Comparison of ENCODE assay signal across 16 cellular contexts in genomic region chr3:112745567-112746248, GRCh38.
DNase-seq lines count a peak whose midpoint lies in the region; ATAC-seq, FAIRE-seq and TF ChIP-seq lines count a peak whose summit lies in the region.
"Had no signal": no experiment of that assay in that cellular context is flagged by ENCODE, and none has a peak within 500 bp of the region (broad histone marks: within the 10 kb centered on the region; RNA-seq: fewer than 3 reads in every experiment).

No MANE protein-coding gene starts in this region.

- H3K18ac ChIP-seq in IMR-90 (ENCODE audit: low read depth, low read length) = peak overlapping the region; percentile 72; the same call in 1 of the 2 replicates
- H3K18ac ChIP-seq in trophoblast cell (ENCODE audit: low read length) = no peak overlapping the region

- H3K4me1 ChIP-seq in GM23248 (ENCODE audit: insufficient read depth) = peaks cover 27% of the 10 kb centered on the region
- peaks cover 2% of the 10 kb centered on the region; the same call in 1 of the 2 replicates for H3K4me1 ChIP-seq in IMR-90 (ENCODE audit: control insufficient read depth, insufficient read depth, low read length)
- no peaks in the 10 kb centered on the region for H3K4me1 ChIP-seq in trophoblast cell (ENCODE audit: control insufficient read depth in 1 of 2, insufficient read depth in 2 of 2, low read length in 2 of 2)

- H3K14ac ChIP-seq in IMR-90 (replicated peaks; ENCODE audit: low read depth, low read length) = 0 out of 2 replicates have a peak overlapping the region, but pooled peaks have one; percentile 5
- H3K14ac ChIP-seq in trophoblast cell (ENCODE audit: low read length) = no peak overlapping the region

- H3K4me3 Mint-ChIP-seq in Calu3 (ENCODE audit: low read depth, unreplicated experiment) = no peak overlapping the region
- H3K4me3 Mint-ChIP-seq: B cell; CD4-positive, alpha-beta T cell had no signal

- H3K27me3 ChIP-seq in GM23248 (replicated peaks; ENCODE audit: insufficient read depth) = no peaks in the 10 kb centered on the region
- no peaks in the 10 kb centered on the region for H3K27me3 ChIP-seq in IMR-90 (ENCODE audit: control insufficient read depth, insufficient read depth, low read length)
- H3K27me3 ChIP-seq in trophoblast cell (ENCODE audit: insufficient read depth, low read length) = no peaks in the 10 kb centered on the region

- H2AFZ ChIP-seq in GM23248 (peak overlapping the region; percentile 41; the same call in 1 of the 2 replicates), IMR-90 (replicated peaks; ENCODE audit: low read length, poor library complexity) (no peak overlapping the region), trophoblast cell (ENCODE audit: insufficient read depth, low read length, poor library complexity) (no peak overlapping the region)

- no peaks in the 10 kb centered on the region for H3K9me3 ChIP-seq in GM23248 (ENCODE audit: low read depth)
- H3K9me3 ChIP-seq in IMR-90 (ENCODE audit: control insufficient read depth, insufficient read depth, low read length) = no peaks in the 10 kb centered on the region
- H3K9me3 ChIP-seq in trophoblast cell (ENCODE audit: insufficient read depth, low read depth, low read length) = no peaks in the 10 kb centered on the region
- H3K9me3 ChIP-seq: SK-N-SH had no signal

- no peaks in the 10 kb centered on the region for H3K9me3 Mint-ChIP-seq in Calu3 (ENCODE audit: low read depth, unreplicated experiment)
- H3K9me3 Mint-ChIP-seq: CD4-positive, alpha-beta T cell had no signal

- H3K9ac ChIP-seq in GM23248 (no peak overlapping the region), IMR-90 (ENCODE audit: low read depth, low read length) (no peak overlapping the region), trophoblast cell (ENCODE audit: low read length) (no peak overlapping the region)
- H3K9ac ChIP-seq: SK-N-SH had no signal

- no peaks in the 10 kb centered on the region for H3K36me3 ChIP-seq in GM23248 (ENCODE audit: low read depth)
- H3K36me3 ChIP-seq in IMR-90 (ENCODE audit: control insufficient read depth, insufficient read depth, low read length) = no peaks in the 10 kb centered on the region
- no peaks in the 10 kb centered on the region for H3K36me3 ChIP-seq in trophoblast cell (ENCODE audit: control insufficient read depth in 1 of 2, insufficient read depth in 2 of 2, low read length in 2 of 2)

- intact Hi-C loops in IMR-90 (cut with micrococcal nuclease) (no loop called here), Calu3 (cut with micrococcal nuclease; ENCODE audit: unreplicated experiment) (no loop called here)

- H4K20me1 ChIP-seq in GM23248 (ENCODE audit: insufficient read depth) (no peaks in the 10 kb centered on the region), IMR-90 (ENCODE audit: insufficient read depth, low read length) (no peaks in the 10 kb centered on the region)

- no peak overlapping the region for H3K23ac ChIP-seq in IMR-90 (ENCODE audit: low read depth, low read length)
- no peak overlapping the region for H3K23ac ChIP-seq in trophoblast cell (ENCODE audit: low read length)

- H3K27ac Mint-ChIP-seq in Calu3 (ENCODE audit: unreplicated experiment) = no peak overlapping the region
- H3K27ac Mint-ChIP-seq: B cell; CD4-positive, alpha-beta T cell had no signal

- H2BK12ac ChIP-seq in trophoblast cell (ENCODE audit: low read length) = no peak overlapping the region

- no peak overlapping the region for H3K27ac ChIP-seq in GM23248
- H3K27ac ChIP-seq in IMR-90 (ENCODE audit: insufficient read depth, low read length) = no peak overlapping the region
- peak overlapping the region; percentile 5 for H3K27ac ChIP-seq in epithelial cell of prostate
- H3K27ac ChIP-seq in trophoblast cell (ENCODE audit: low read depth, low read length) = no peak overlapping the region

- no peak overlapping the region for H3K56ac ChIP-seq in IMR-90 (ENCODE audit: extremely low read depth, insufficient read depth, low read length)

- H2AK5ac ChIP-seq in IMR-90 (ENCODE audit: low read depth, low read length) (peak overlapping the region; percentile 44; the same call in 1 of the 2 replicates), trophoblast cell (ENCODE audit: low read length) (no peak overlapping the region)

- no peak for ATAC-seq in IMR-90 (ENCODE audit: low read depth)

- no peaks in the 10 kb centered on the region for H3K9me1 ChIP-seq in IMR-90 (ENCODE audit: insufficient read depth, low read length)

- H3K79me2 ChIP-seq in GM23248 (ENCODE audit: insufficient read depth) = no peaks in the 10 kb centered on the region
- H3K79me2 ChIP-seq in trophoblast cell (ENCODE audit: control insufficient read depth, insufficient read depth, low read length, poor library complexity) = no peaks in the 10 kb centered on the region

- TF ChIP-seq RAD21 in IMR-90 (IDR thresholded peaks at IDR 0.05; ENCODE audit: low read length) = no peak

- peaks cover 15% of the 10 kb centered on the region for H3K4me1 Mint-ChIP-seq in Calu3 (ENCODE audit: low read depth, unreplicated experiment)

- H3K79me1 ChIP-seq in IMR-90 (ENCODE audit: low read depth in 1 of 2, low read length in 2 of 2) = no peaks in the 10 kb centered on the region
- no peaks in the 10 kb centered on the region for H3K79me1 ChIP-seq in trophoblast cell (ENCODE audit: low read length)

- peak overlapping the region; percentile 40; the same call in 1 of the 2 replicates for H2BK120ac ChIP-seq in IMR-90 (ENCODE audit: low read depth, low read length)
- H2BK120ac ChIP-seq in trophoblast cell (ENCODE audit: insufficient read depth, low read length, poor library complexity) = no peak overlapping the region

- FAIRE-seq in GM12891 (lab: Jason Lieb, UNC) = no peak

- H2BK5ac ChIP-seq in IMR-90 (ENCODE audit: low read depth, low read length, poor library complexity, severe bottlenecking) (no peak overlapping the region), trophoblast cell (ENCODE audit: low read depth, low read length, poor library complexity) (no peak overlapping the region)

- H3F3A ChIP-seq in GM23248 (ENCODE audit: insufficient read depth) = peaks cover 14% of the 10 kb centered on the region

- TF ChIP-seq CTCF in IMR-90 (conservative IDR thresholded peaks at IDR 0.05; ENCODE audit: low read depth, low read length) (no peak), Calu3 (IDR thresholded peaks at IDR 0.05; ENCODE audit: unreplicated experiment) (no peak)

- H3K4me3 ChIP-seq in GM23248 (no peak overlapping the region), IMR-90 (ENCODE audit: insufficient read depth, low read depth, low read length) (no peak overlapping the region), trophoblast cell (ENCODE audit: low read depth, low read length) (no peak overlapping the region)

- TF ChIP-seq POLR2A in IMR-90 (IDR thresholded peaks at IDR 0.05; ENCODE audit: low read depth, low read length) (no peak), GM12891 (IDR thresholded peaks at IDR 0.05; ENCODE audit: low read depth, low read length) (no peak)

- no peak overlapping the region for H3K4me2 ChIP-seq in GM23248 (ENCODE audit: unreplicated experiment)
- H3K4me2 ChIP-seq in IMR-90 (ENCODE audit: low read depth, low read length) = no peak overlapping the region
- H3K4me2 ChIP-seq in trophoblast cell (ENCODE audit: low read length) = no peak overlapping the region

- H2BK20ac ChIP-seq in IMR-90 (ENCODE audit: low read depth, low read length) = peak overlapping the region; percentile 46; the same call in 1 of the 2 replicates

- in situ Hi-C loops in GM23248 (cut with MboI) (no loop called here), IMR-90 (cut with MboI; ENCODE audit: low sequenced_read_pairs) (no loop called here)

- H2BK15ac ChIP-seq in IMR-90 (ENCODE audit: low read depth, low read length) = 0 out of 3 replicates have a peak overlapping the region, but pooled peaks have one; percentile 26

- DNase-seq in GM23248 (no peak), IMR-90 (peak; percentile 29), epithelial cell of prostate (ENCODE audit: low read depth, low spot score) (no peak), trophoblast cell (peak; percentile 38 to 77), UCSD-AML1 (lab: John Stamatoyannopoulos, UW; ENCODE audit: unreplicated experiment) (no peak), GM12891 (ENCODE audit: insufficient read length, low spot score) (no peak), Calu3 (no peak)
- DNase-seq: CD4-positive, alpha-beta T cell; KG1; NCI-H1048; NCI-H1436 treated with DMSO at 0.1 percent for 48 hours; NCI-H2029 treated with DMSO at 0.1 percent for 48 hours; NCI-H510A treated with DMSO at 0.1 percent for 48 hours; NCI-H82; SK-N-SH had no signal

- POLR2A ChIA-PET in IMR-90 (lab: Charles Lee; ENCODE audit: unreplicated experiment) = no interaction called here

- H3K4ac ChIP-seq in IMR-90 (ENCODE audit: low read depth, low read length) (no peak overlapping the region), trophoblast cell (ENCODE audit: low read depth, low read length) (no peak overlapping the region)

- CTCF ChIA-PET in IMR-90 (lab: Yijun Ruan, JAX) (interaction anchor here (0.7 to 3.1 kb wide), 2 partner anchors 11 to 45 kb away, joined by 4 to 10 read pairs; no protein-coding TSS in a partner anchor), Calu3 (lab: Charles Lee) (no interaction called here)

- peak overlapping the region; percentile 72; the same call in 1 of the 2 replicates for H4K5ac ChIP-seq in IMR-90 (ENCODE audit: low read depth, low read length)

- H3K36me3 Mint-ChIP-seq in Calu3 (ENCODE audit: insufficient read depth, unreplicated experiment) = no peaks in the 10 kb centered on the region

- H2AK9ac ChIP-seq in IMR-90 (replicated peaks; ENCODE audit: low read depth, low read length, poor library complexity) = no peak overlapping the region

- no peaks in the 10 kb centered on the region for H3K9me2 ChIP-seq in GM23248 (ENCODE audit: insufficient read depth)
- H3K9me2 ChIP-seq: SK-N-SH had no signal

- H4K8ac ChIP-seq in IMR-90 (ENCODE audit: low read depth in 2 of 2, low read length in 2 of 2) = no peak overlapping the region
- H4K8ac ChIP-seq in trophoblast cell (ENCODE audit: low read depth, low read length) = no peak overlapping the region

- 66 to 76% methylated on average over 4 of the region's 4 CpGs for WGBS in GM23248 (ENCODE audit: low coverage in 1 of 2, low lambda C conversion rate in 2 of 2, missing lambda C conversion rate in 2 of 2), 2 experiments
- WGBS in IMR-90 (ENCODE audit: extremely low coverage in 2 of 2, insufficient read length in 1 of 2), 2 experiments = no CpG with 5 or more reads among the region's 4 CpGs
- WGBS in trophoblast cell (ENCODE audit: extremely low coverage, insufficient coverage, insufficient read length) = no CpG with 5 or more reads among the region's 4 CpGs

- BruUV-seq in IMR-90 (replicated peaks; lab: Mats Ljungman, UMichigan) (no TSS peak), Calu3 (replicated peaks; lab: Mats Ljungman, UMichigan) (no TSS peak)

- dilution Hi-C loops in IMR-90 (cut with HindIII; ENCODE audit: low sequenced_read_pairs, unreplicated experiment) = no loop called here

- no peaks in the 10 kb centered on the region for H3K27me3 Mint-ChIP-seq in Calu3 (ENCODE audit: unreplicated experiment)
- H3K27me3 Mint-ChIP-seq: B cell; CD4-positive, alpha-beta T cell had no signal

- no peak overlapping the region for H4K12ac ChIP-seq in trophoblast cell (ENCODE audit: low read depth, low read length)

- H4K91ac ChIP-seq in IMR-90 (ENCODE audit: insufficient read depth, low read depth, low read length) (no peak overlapping the region), trophoblast cell (ENCODE audit: low read depth, low read length) (no peak overlapping the region)

TF ChIP-seq in IMR-90, 13 proteins besides CTCF, POLR2A, EP300 and RAD21 (continues in another document):
- no peak for TF ChIP-seq SMC3 (IDR thresholded peaks at IDR 0.05; ENCODE audit: low read depth, low read length)

Comparison
In these comparisons a context has a peak if more than half of its experiments do, and no peak if none do; other contexts are left out.
1. DNase-seq: peak in IMR-90 (single experiment) and trophoblast cell (2 of 2); none in GM23248 (single experiment), epithelial cell of prostate (single experiment), UCSD-AML1 (single experiment), GM12891 (single experiment) and Calu3 (single experiment).